ENCODE assay signal across 16 cellular contexts in genomic region chr2:221467610-221468009, GRCh38.
DNase-seq lines count a peak whose midpoint lies in the region; ATAC-seq and TF ChIP-seq lines count a peak whose summit lies in the region.
"Had no signal": no experiment of that assay in that cellular context is flagged by ENCODE, and none has a peak within 500 bp of the region (broad histone marks: within the 10 kb centered on the region; RNA-seq: fewer than 3 reads in every experiment).

No MANE protein-coding gene starts in this region.

- H3K9me3 Mint-ChIP-seq in immature natural killer cell (no peaks in the 10 kb centered on the region), HFFc6 (no peaks in the 10 kb centered on the region)
- H3K9me3 Mint-ChIP-seq: activated B cell treated with CpG ODN at 0.5 μM for 24 hours; activated naive CD8-positive, alpha-beta T cell treated with anti-CD3 and anti-CD28 coated beads for 36 hours; dendritic cell treated with granulocyte-macrophage colony-stimulating factor and Interleukin-4, amounts not matched to agents 40 ng/mL and 50 ng/mL, for 4 days; nephron; stimulated activated naive CD8-positive, alpha-beta T cell treated with anti-CD3 and anti-CD28 coated beads, Interleukin-15, amount 100 ng/mL, for 72 hours had no signal

- H3K36me3 Mint-ChIP-seq in immature natural killer cell: no peaks in the 10 kb centered on the region
- H3K36me3 Mint-ChIP-seq in HFFc6 (ENCODE audit: low read depth): peaks cover 11% of the 10 kb centered on the region
- H3K36me3 Mint-ChIP-seq: activated naive CD8-positive, alpha-beta T cell treated with anti-CD3 and anti-CD28 coated beads for 36 hours had no signal

- peak; percentile 48 to 55 for DNase-seq in cardiac muscle cell (ENCODE audit: low read depth in 1 of 2, low spot score in 1 of 2)
- no peak for DNase-seq in right atrium auricular region (ENCODE audit: low spot score)
- peak; percentile 62 for DNase-seq in dedifferentiated amniotic fluid mesenchymal stem cell (ENCODE audit: extremely low spot score)
- no peak for DNase-seq in immature natural killer cell
- DNase-seq in thoracic aorta (ENCODE audit: low spot score): no peak
- DNase-seq in tibial artery: no peak
- no peak for DNase-seq in activated naive CD4-positive, alpha-beta T cell treated with Interleukin-2 at 50 U/mL for 16 hours
- no peak for DNase-seq in HFFc6
- DNase-seq: activated B cell treated with CpG ODN at 0.5 μM for 24 hours; activated naive CD8-positive, alpha-beta T cell treated with anti-CD3 and anti-CD28 coated beads for 36 hours; left lung; NCI-H187 treated with DMSO at 0.1 percent for 48 hours; NCI-H524; stimulated activated naive CD8-positive, alpha-beta T cell treated with anti-CD3 and anti-CD28 coated beads, Interleukin-15, amount 100 ng/mL, for 72 hours had no signal

- TF ChIP-seq CTCF in cardiac muscle cell (IDR thresholded peaks at IDR 0.05; ENCODE audit: low read depth, low read length): no peak
- TF ChIP-seq CTCF in right atrium auricular region (IDR thresholded peaks at IDR 0.05): no peak
- TF ChIP-seq CTCF in thoracic aorta (IDR thresholded peaks at IDR 0.05): no peak
- no peak for TF ChIP-seq CTCF in tibial artery (IDR thresholded peaks at IDR 0.05)
- no peak for TF ChIP-seq CTCF in HFFc6 (IDR thresholded peaks at IDR 0.05)

- H3K4me3 Mint-ChIP-seq in immature natural killer cell (no peak overlapping the region), HFFc6 (no peak overlapping the region)
- H3K4me3 Mint-ChIP-seq: activated B cell treated with CpG ODN at 0.5 μM for 24 hours; activated naive CD8-positive, alpha-beta T cell treated with anti-CD3 and anti-CD28 coated beads for 36 hours; dendritic cell treated with granulocyte-macrophage colony-stimulating factor and Interleukin-4, amounts not matched to agents 40 ng/mL and 50 ng/mL, for 4 days; nephron; stimulated activated naive CD8-positive, alpha-beta T cell treated with anti-CD3 and anti-CD28 coated beads, Interleukin-15, amount 100 ng/mL, for 72 hours had no signal

- intact Hi-C loops in tibial artery (cut with DNase I; ENCODE audit: low total_unique reads): no loop called here

- no peaks in the 10 kb centered on the region for H3K27me3 ChIP-seq in cardiac muscle cell
- no peaks in the 10 kb centered on the region for H3K27me3 ChIP-seq in right atrium auricular region
- no peaks in the 10 kb centered on the region for H3K27me3 ChIP-seq in thoracic aorta (replicated peaks; ENCODE audit: insufficient read depth)
- H3K27me3 ChIP-seq in tibial artery: no peaks in the 10 kb centered on the region
- H3K27me3 ChIP-seq: left lung had no signal

- peaks cover 22% of the 10 kb centered on the region for H3K4me1 ChIP-seq in cardiac muscle cell (ENCODE audit: low read depth)
- H3K4me1 ChIP-seq in right atrium auricular region: peaks cover 0 to 17% of the 10 kb centered on the region in 2 donors
- peaks cover 13 to 46% of the 10 kb centered on the region in 2 donors for H3K4me1 ChIP-seq in thoracic aorta (ENCODE audit: control insufficient read depth in 1 of 2, low read depth in 2 of 2)
- peaks cover 0 to 43% (median 15%) of the 10 kb centered on the region in 4 donors for H3K4me1 ChIP-seq in tibial artery

- H3K27ac ChIP-seq in cardiac muscle cell (peak overlapping the region; percentile 1), right atrium auricular region (peak overlapping the region in 1 of 2 donors; percentile 46), thoracic aorta (peak overlapping the region in 1 of 2 donors; percentile 20), tibial artery (no peak overlapping the region)
- H3K27ac ChIP-seq: left lung had no signal

- peak overlapping the region in 5 of 6 donors; percentile 23 to 90 (median 77) for H3K27ac Mint-ChIP-seq in immature natural killer cell
- H3K27ac Mint-ChIP-seq in HFFc6: no peak overlapping the region
- H3K27ac Mint-ChIP-seq: activated B cell treated with CpG ODN at 0.5 μM for 24 hours; activated naive CD8-positive, alpha-beta T cell treated with anti-CD3 and anti-CD28 coated beads for 36 hours; dendritic cell treated with granulocyte-macrophage colony-stimulating factor and Interleukin-4, amounts not matched to agents 40 ng/mL and 50 ng/mL, for 4 days; stimulated activated naive CD8-positive, alpha-beta T cell treated with anti-CD3 and anti-CD28 coated beads, Interleukin-15, amount 100 ng/mL, for 72 hours had no signal

- H3K27me3 Mint-ChIP-seq in immature natural killer cell (ENCODE audit: low read depth in 3 of 3) (no peaks in the 10 kb centered on the region), HFFc6 (ENCODE audit: insufficient read depth) (no peaks in the 10 kb centered on the region)
- H3K27me3 Mint-ChIP-seq: activated B cell treated with CpG ODN at 0.5 μM for 24 hours; dendritic cell treated with granulocyte-macrophage colony-stimulating factor and Interleukin-4, amounts not matched to agents 40 ng/mL and 50 ng/mL, for 4 days had no signal

- H3K4me1 Mint-ChIP-seq in immature natural killer cell (peaks cover 59 to 61% of the 10 kb centered on the region in 2 donors), HFFc6 (ENCODE audit: low read depth) (peaks cover 10% of the 10 kb centered on the region)

- ATAC-seq in thoracic aorta (ENCODE audit: insufficient number of reproducible peaks, low FRiP score, low read depth): peak; percentile 74
- ATAC-seq: left lung; stimulated activated naive CD8-positive, alpha-beta T cell treated with anti-CD3 and anti-CD28 coated beads, Interleukin-15, amount 100 ng/mL, for 72 hours had no signal

- no peak overlapping the region for H3K4me3 ChIP-seq in cardiac muscle cell
- no peak overlapping the region for H3K4me3 ChIP-seq in right atrium auricular region
- no peak overlapping the region for H3K4me3 ChIP-seq in thoracic aorta
- no peak overlapping the region for H3K4me3 ChIP-seq in tibial artery
- H3K4me3 ChIP-seq: left lung had no signal

- no peaks in the 10 kb centered on the region for H3K9me3 ChIP-seq in cardiac muscle cell (ENCODE audit: low read depth)
- H3K9me3 ChIP-seq in right atrium auricular region: no peaks in the 10 kb centered on the region
- no peaks in the 10 kb centered on the region for H3K9me3 ChIP-seq in thoracic aorta
- H3K9me3 ChIP-seq in tibial artery: no peaks in the 10 kb centered on the region
- H3K9me3 ChIP-seq: left lung had no signal

- no peaks in the 10 kb centered on the region for H3K36me3 ChIP-seq in cardiac muscle cell
- no peaks in the 10 kb centered on the region for H3K36me3 ChIP-seq in right atrium auricular region
- no peaks in the 10 kb centered on the region for H3K36me3 ChIP-seq in thoracic aorta
- no peaks in the 10 kb centered on the region for H3K36me3 ChIP-seq in tibial artery
- H3K36me3 ChIP-seq: left lung had no signal

Comparison
In these comparisons a context has a peak if more than half of its experiments do, and no peak if none do; other contexts are left out.
1. DNase-seq: peak in cardiac muscle cell (2 of 2) and dedifferentiated amniotic fluid mesenchymal stem cell (single experiment); none in right atrium auricular region (single experiment), immature natural killer cell (0 of 3), thoracic aorta (single experiment), tibial artery (0 of 2), activated naive CD4-positive, alpha-beta T cell treated with Interleukin-2 at 50 U/mL for 16 hours (single experiment) and HFFc6 (single experiment).